ENCODE assay signal across 1 cellular context in the genomic region with DNA sequence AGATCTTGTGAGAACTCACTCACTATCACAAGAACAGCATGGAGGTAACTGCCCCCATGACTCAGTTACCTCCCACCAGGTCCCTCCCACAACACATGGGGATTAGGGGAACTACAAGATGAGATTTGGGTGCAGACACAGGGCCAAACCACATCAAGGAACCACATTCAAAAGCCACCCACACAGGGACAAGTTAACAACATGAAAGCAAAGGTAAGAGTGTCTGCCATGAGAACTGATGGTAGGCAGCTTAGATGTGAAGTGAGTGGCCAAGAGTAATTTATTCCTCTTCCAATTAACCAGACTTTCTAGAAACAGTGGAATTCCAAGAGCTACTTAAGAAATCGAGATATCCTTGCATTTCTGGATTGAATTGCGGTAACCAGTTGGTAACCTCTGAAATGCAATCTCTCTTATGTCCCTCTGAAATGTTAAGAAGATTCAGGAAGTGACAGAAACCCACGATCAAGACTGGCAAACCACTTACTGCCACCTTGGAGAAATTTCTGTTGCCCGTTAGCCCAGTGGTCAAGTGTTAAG.
TF ChIP-seq lines count a peak whose summit lies in the region.

No MANE protein-coding gene starts in this region.

TF ChIP-seq in GM12878, 131 proteins besides CTCF, POLR2A, EP300 and RAD21 (continued from another document and continues in another):
- TF ChIP-seq SKIL (IDR thresholded peaks at IDR 0.05; ENCODE audit: low read depth, poor library complexity, severe bottlenecking) (peak; percentile 85), ASH2L (IDR thresholded peaks at IDR 0.05; ENCODE audit: borderline replicate concordance, low read depth) (no peak), ZNF24 (IDR thresholded peaks at IDR 0.05) (peak; percentile 52; the same call in 1 of the 2 replicates), MXI1 (IDR thresholded peaks at IDR 0.05; ENCODE audit: low read depth, low read length) (no peak), RCOR1 (conservative IDR thresholded peaks at IDR 0.05; ENCODE audit: low read depth, low read length) (no peak), SMARCA5 (IDR thresholded peaks at IDR 0.05) (no peak), HSF1 (IDR thresholded peaks at IDR 0.05; ENCODE audit: low read depth, low read length) (no peak), HDAC2 (IDR thresholded peaks at IDR 0.05) (no peak), POLR2AphosphoS5 (IDR thresholded peaks at IDR 0.05; ENCODE audit: low read length) (no peak), POU2F2 (IDR thresholded peaks at IDR 0.05; ENCODE audit: borderline replicate concordance, low read depth, low read length) (peak; percentile 41; the same call in 1 of the 3 replicates), IKZF1 (conservative IDR thresholded peaks at IDR 0.05) (peak; percentile 78), ZNF622 (IDR thresholded peaks at IDR 0.05) (no peak), NBN (IDR thresholded peaks at IDR 0.05) (peak; percentile 85), ATF3 (IDR thresholded peaks at IDR 0.05; ENCODE audit: borderline replicate concordance, extremely low read depth, low read depth, low read length) (no peak), WRNIP1 (IDR thresholded peaks at IDR 0.05; ENCODE audit: borderline replicate concordance, low read depth, low read length) (no peak), ZNF274 (IDR thresholded peaks at IDR 0.05; ENCODE audit: insufficient read depth, insufficient read length) (no peak), MTA3 (IDR thresholded peaks at IDR 0.05; ENCODE audit: borderline replicate concordance, low read length) (no peak), TCF3 (IDR thresholded peaks at IDR 0.05; ENCODE audit: borderline replicate concordance, insufficient read depth, low read depth, low read length) (no peak), MYC (IDR thresholded peaks at IDR 0.05; ENCODE audit: insufficient read depth, insufficient read length, insufficient replicate concordance, low read length, severe bottlenecking) (no peak), BCL11A (IDR thresholded peaks at IDR 0.05; ENCODE audit: low read depth, low read length) (peak; percentile 29; the same call in 1 of the 2 replicates), TCF12 (IDR thresholded peaks at IDR 0.05; ENCODE audit: low read depth, low read length) (0 out of 2 replicates have a peak, but pooled peaks have one; percentile 20), PML (IDR thresholded peaks at IDR 0.05; ENCODE audit: low read length) (no peak), EED (IDR thresholded peaks at IDR 0.05; ENCODE audit: low read depth) (no peak), JUNB (IDR thresholded peaks at IDR 0.05) (no peak), YBX1 (IDR thresholded peaks at IDR 0.05) (no peak), STAT3 (IDR thresholded peaks at IDR 0.05; ENCODE audit: low read depth, low read length) (no peak), NR2C2 (IDR thresholded peaks at IDR 0.05; ENCODE audit: borderline replicate concordance, control insufficient read depth, insufficient read length, low read depth) (no peak), MYB (IDR thresholded peaks at IDR 0.05; ENCODE audit: borderline replicate concordance, low read depth, low read length) (no peak), CREB1 (IDR thresholded peaks at IDR 0.05; ENCODE audit: low read depth) (no peak), SRF (IDR thresholded peaks at IDR 0.05; ENCODE audit: low read depth in 2 of 2, low read length in 2 of 2) (no peak), HDGF (IDR thresholded peaks at IDR 0.05) (no peak), GABPA (IDR thresholded peaks at IDR 0.05; ENCODE audit: low read depth) (no peak), NKRF (conservative IDR thresholded peaks at IDR 0.05) (0 out of 2 replicates have a peak, but pooled peaks have one; percentile 2)
- TF ChIP-seq, protein P1, sequence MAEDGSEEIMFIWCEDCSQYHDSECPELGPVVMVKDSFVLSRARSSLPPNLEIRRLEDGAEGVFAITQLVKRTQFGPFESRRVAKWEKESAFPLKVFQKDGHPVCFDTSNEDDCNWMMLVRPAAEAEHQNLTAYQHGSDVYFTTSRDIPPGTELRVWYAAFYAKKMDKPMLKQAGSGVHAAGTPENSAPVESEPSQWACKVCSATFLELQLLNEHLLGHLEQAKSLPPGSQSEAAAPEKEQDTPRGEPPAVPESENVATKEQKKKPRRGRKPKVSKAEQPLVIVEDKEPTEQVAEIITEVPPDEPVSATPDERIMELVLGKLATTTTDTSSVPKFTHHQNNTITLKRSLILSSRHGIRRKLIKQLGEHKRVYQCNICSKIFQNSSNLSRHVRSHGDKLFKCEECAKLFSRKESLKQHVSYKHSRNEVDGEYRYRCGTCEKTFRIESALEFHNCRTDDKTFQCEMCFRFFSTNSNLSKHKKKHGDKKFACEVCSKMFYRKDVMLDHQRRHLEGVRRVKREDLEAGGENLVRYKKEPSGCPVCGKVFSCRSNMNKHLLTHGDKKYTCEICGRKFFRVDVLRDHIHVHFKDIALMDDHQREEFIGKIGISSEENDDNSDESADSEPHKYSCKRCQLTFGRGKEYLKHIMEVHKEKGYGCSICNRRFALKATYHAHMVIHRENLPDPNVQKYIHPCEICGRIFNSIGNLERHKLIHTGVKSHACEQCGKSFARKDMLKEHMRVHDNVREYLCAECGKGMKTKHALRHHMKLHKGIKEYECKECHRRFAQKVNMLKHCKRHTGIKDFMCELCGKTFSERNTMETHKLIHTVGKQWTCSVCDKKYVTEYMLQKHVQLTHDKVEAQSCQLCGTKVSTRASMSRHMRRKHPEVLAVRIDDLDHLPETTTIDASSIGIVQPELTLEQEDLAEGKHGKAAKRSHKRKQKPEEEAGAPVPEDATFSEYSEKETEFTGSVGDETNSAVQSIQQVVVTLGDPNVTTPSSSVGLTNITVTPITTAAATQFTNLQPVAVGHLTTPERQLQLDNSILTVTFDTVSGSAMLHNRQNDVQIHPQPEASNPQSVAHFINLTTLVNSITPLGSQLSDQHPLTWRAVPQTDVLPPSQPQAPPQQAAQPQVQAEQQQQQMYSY (CRISPR knock-in tag; IDR thresholded peaks at IDR 0.05): no peak
- TF ChIP-seq, protein P2, sequence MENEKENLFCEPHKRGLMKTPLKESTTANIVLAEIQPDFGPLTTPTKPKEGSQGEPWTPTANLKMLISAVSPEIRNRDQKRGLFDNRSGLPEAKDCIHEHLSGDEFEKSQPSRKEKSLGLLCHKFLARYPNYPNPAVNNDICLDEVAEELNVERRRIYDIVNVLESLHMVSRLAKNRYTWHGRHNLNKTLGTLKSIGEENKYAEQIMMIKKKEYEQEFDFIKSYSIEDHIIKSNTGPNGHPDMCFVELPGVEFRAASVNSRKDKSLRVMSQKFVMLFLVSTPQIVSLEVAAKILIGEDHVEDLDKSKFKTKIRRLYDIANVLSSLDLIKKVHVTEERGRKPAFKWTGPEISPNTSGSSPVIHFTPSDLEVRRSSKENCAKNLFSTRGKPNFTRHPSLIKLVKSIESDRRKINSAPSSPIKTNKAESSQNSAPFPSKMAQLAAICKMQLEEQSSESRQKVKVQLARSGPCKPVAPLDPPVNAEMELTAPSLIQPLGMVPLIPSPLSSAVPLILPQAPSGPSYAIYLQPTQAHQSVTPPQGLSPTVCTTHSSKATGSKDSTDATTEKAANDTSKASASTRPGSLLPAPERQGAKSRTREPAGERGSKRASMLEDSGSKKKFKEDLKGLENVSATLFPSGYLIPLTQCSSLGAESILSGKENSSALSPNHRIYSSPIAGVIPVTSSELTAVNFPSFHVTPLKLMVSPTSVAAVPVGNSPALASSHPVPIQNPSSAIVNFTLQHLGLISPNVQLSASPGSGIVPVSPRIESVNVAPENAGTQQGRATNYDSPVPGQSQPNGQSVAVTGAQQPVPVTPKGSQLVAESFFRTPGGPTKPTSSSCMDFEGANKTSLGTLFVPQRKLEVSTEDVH (IDR thresholded peaks at IDR 0.05; ENCODE audit: low read depth, partially characterized antibody): no peak
- TF ChIP-seq, protein P3, sequence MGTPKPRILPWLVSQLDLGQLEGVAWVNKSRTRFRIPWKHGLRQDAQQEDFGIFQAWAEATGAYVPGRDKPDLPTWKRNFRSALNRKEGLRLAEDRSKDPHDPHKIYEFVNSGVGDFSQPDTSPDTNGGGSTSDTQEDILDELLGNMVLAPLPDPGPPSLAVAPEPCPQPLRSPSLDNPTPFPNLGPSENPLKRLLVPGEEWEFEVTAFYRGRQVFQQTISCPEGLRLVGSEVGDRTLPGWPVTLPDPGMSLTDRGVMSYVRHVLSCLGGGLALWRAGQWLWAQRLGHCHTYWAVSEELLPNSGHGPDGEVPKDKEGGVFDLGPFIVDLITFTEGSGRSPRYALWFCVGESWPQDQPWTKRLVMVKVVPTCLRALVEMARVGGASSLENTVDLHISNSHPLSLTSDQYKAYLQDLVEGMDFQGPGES (IDR thresholded peaks at IDR 0.05): no peak
- TF ChIP-seq, protein P4, sequence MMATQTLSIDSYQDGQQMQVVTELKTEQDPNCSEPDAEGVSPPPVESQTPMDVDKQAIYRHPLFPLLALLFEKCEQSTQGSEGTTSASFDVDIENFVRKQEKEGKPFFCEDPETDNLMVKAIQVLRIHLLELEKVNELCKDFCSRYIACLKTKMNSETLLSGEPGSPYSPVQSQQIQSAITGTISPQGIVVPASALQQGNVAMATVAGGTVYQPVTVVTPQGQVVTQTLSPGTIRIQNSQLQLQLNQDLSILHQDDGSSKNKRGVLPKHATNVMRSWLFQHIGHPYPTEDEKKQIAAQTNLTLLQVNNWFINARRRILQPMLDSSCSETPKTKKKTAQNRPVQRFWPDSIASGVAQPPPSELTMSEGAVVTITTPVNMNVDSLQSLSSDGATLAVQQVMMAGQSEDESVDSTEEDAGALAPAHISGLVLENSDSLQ (IDR thresholded peaks at IDR 0.05): peak; percentile 34; the same call in 1 of the 2 replicates
- TF ChIP-seq, protein P5, sequence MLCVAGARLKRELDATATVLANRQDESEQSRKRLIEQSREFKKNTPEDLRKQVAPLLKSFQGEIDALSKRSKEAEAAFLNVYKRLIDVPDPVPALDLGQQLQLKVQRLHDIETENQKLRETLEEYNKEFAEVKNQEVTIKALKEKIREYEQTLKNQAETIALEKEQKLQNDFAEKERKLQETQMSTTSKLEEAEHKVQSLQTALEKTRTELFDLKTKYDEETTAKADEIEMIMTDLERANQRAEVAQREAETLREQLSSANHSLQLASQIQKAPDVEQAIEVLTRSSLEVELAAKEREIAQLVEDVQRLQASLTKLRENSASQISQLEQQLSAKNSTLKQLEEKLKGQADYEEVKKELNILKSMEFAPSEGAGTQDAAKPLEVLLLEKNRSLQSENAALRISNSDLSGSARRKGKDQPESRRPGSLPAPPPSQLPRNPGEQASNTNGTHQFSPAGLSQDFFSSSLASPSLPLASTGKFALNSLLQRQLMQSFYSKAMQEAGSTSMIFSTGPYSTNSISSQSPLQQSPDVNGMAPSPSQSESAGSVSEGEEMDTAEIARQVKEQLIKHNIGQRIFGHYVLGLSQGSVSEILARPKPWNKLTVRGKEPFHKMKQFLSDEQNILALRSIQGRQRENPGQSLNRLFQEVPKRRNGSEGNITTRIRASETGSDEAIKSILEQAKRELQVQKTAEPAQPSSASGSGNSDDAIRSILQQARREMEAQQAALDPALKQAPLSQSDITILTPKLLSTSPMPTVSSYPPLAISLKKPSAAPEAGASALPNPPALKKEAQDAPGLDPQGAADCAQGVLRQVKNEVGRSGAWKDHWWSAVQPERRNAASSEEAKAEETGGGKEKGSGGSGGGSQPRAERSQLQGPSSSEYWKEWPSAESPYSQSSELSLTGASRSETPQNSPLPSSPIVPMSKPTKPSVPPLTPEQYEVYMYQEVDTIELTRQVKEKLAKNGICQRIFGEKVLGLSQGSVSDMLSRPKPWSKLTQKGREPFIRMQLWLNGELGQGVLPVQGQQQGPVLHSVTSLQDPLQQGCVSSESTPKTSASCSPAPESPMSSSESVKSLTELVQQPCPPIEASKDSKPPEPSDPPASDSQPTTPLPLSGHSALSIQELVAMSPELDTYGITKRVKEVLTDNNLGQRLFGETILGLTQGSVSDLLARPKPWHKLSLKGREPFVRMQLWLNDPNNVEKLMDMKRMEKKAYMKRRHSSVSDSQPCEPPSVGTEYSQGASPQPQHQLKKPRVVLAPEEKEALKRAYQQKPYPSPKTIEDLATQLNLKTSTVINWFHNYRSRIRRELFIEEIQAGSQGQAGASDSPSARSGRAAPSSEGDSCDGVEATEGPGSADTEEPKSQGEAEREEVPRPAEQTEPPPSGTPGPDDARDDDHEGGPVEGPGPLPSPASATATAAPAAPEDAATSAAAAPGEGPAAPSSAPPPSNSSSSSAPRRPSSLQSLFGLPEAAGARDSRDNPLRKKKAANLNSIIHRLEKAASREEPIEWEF (IDR thresholded peaks at IDR 0.05; ENCODE audit: insufficient replicate concordance, low read depth, low read length): no peak
